ENCODE assay signal across 8 cellular contexts in the genomic region with DNA sequence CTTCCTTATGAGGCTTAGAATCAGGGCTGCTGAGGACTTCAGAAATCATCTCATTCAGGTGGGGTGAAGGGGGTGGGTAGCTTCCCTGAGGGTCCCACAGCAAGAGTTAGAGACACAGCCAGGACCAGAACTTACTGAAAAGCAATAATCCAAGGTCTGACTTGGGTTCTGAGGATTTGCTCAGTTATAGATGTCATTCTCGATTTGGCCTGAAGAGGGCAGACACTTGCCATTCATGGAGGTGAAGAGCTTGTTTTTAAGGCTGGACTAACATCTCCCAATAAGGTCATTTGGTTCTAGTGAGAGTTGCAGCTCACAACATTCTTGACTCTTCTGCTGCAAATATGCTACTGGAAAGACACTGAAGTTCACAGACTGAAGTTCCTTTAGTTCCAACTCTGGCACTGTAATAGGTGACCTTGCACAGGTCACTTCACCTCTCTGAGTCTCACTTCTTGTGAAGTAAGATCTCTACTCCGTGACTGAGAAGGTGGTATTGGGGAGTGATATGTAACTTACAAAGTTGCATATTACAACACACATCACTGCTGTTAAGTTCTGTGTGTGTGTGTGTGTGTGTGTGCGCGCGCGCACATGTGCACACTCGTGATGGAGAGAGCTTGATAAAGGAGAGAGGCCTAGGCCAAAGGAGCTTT.
A peak's percentile ranks its signal among the peaks of the same experiment; 100 is the strongest.
DNase-seq lines count a peak whose midpoint lies in the region; ATAC-seq and TF ChIP-seq lines count a peak whose summit lies in the region.

No MANE protein-coding gene starts in this region.

- H3K4me3 ChIP-seq in GM23248 (no peak overlapping the region), Karpas-422 (ENCODE audit: low read length) (no peak overlapping the region), lung (no peak overlapping the region), tibial nerve (no peak overlapping the region)

- TF ChIP-seq CTCF in lung (IDR thresholded peaks at IDR 0.05; ENCODE audit: control extremely low read depth, extremely low read depth) (peak; percentile 77), tibial nerve (IDR thresholded peaks at IDR 0.05) (peak; percentile 70 to 90 (median 78))

- no peak overlapping the region for H3K9ac ChIP-seq in GM23248
- H3K9ac ChIP-seq in Karpas-422 (ENCODE audit: low read length): no peak overlapping the region

- in situ Hi-C loops in GM23248 (cut with MboI): no loop called here

- DNase-seq in stimulated activated CD4-positive, alpha-beta T cell treated with anti-CD3 and anti-CD28 coated beads, Interleukin-15, amount 100 ng/mL, for 24 hours: peak; percentile 36
- DNase-seq in stimulated activated CD4-positive, alpha-beta T cell treated with anti-CD3 and anti-CD28 coated beads, Interleukin-4, amount 100 ng/mL, for 4 hours: no peak
- DNase-seq in GM23248: peak; percentile 79
- peak; percentile 85 for DNase-seq in Karpas-422
- peak; percentile 76 for DNase-seq in RPMI7951 (ENCODE audit: low read depth)
- peak; percentile 84 for DNase-seq in dedifferentiated amniotic fluid mesenchymal stem cell (ENCODE audit: extremely low spot score)
- DNase-seq in lung (ENCODE audit: low spot score): peak; percentile 42
- DNase-seq in tibial nerve (ENCODE audit: low spot score in 2 of 2): peak in 1 of 2 donors; percentile 92

- no peaks in the 10 kb centered on the region for H3K36me3 ChIP-seq in GM23248 (ENCODE audit: low read depth)
- no peaks in the 10 kb centered on the region for H3K36me3 ChIP-seq in Karpas-422 (ENCODE audit: insufficient read depth, low read length)
- peaks cover 0 to 2% of the 10 kb centered on the region in 2 donors for H3K36me3 ChIP-seq in lung (ENCODE audit: control insufficient read depth in 2 of 2, insufficient read depth in 2 of 2, low read length in 2 of 2)
- peaks cover 0 to 26% (median 0%) of the 10 kb centered on the region in 3 donors for H3K36me3 ChIP-seq in tibial nerve

- H3K9me3 ChIP-seq in GM23248 (ENCODE audit: low read depth) (no peaks in the 10 kb centered on the region), Karpas-422 (ENCODE audit: low read length) (no peaks in the 10 kb centered on the region), lung (ENCODE audit: control insufficient read depth in 2 of 2, insufficient read depth in 1 of 2, low read length in 1 of 2) (no peaks in the 10 kb centered on the region), tibial nerve (no peaks in the 10 kb centered on the region)

- TF ChIP-seq EP300 in tibial nerve (IDR thresholded peaks at IDR 0.05): peak in 1 of 2 donors; percentile 56

- ATAC-seq in lung (ENCODE audit: insufficient read depth, low FRiP score): peak; percentile 75

- H3K79me2 ChIP-seq in GM23248 (ENCODE audit: insufficient read depth) (no peaks in the 10 kb centered on the region), Karpas-422 (ENCODE audit: low read length) (no peaks in the 10 kb centered on the region)

- peaks cover 17% of the 10 kb centered on the region for H3K4me1 ChIP-seq in GM23248 (ENCODE audit: insufficient read depth)
- H3K4me1 ChIP-seq in Karpas-422 (ENCODE audit: low read length): no peaks in the 10 kb centered on the region
- no peaks in the 10 kb centered on the region for H3K4me1 ChIP-seq in lung (ENCODE audit: control insufficient read depth in 2 of 2, insufficient read depth in 2 of 2, low read length in 2 of 2)
- peaks cover 0 to 10% (median 0%) of the 10 kb centered on the region in 4 donors for H3K4me1 ChIP-seq in tibial nerve

- H3F3A ChIP-seq in GM23248 (ENCODE audit: insufficient read depth): peaks cover 18% of the 10 kb centered on the region

- H3K9me2 ChIP-seq in GM23248 (ENCODE audit: insufficient read depth): no peaks in the 10 kb centered on the region
- no peaks in the 10 kb centered on the region for H3K9me2 ChIP-seq in Karpas-422 (replicated peaks; ENCODE audit: insufficient read depth, low read length)

- no peaks in the 10 kb centered on the region for H3K27me3 ChIP-seq in GM23248 (replicated peaks; ENCODE audit: insufficient read depth)
- H3K27me3 ChIP-seq in Karpas-422 (ENCODE audit: low read length): no peaks in the 10 kb centered on the region
- H3K27me3 ChIP-seq in lung (ENCODE audit: control insufficient read depth, insufficient read depth): no peaks in the 10 kb centered on the region
- no peaks in the 10 kb centered on the region for H3K27me3 ChIP-seq in tibial nerve

- no peaks in the 10 kb centered on the region for H4K20me1 ChIP-seq in GM23248 (ENCODE audit: insufficient read depth)
- no peaks in the 10 kb centered on the region for H4K20me1 ChIP-seq in Karpas-422 (ENCODE audit: insufficient read depth, low read depth, low read length)

- TF ChIP-seq POLR2A in tibial nerve (IDR thresholded peaks at IDR 0.05): no peak

- H2AFZ ChIP-seq in GM23248 (no peak overlapping the region), Karpas-422 (ENCODE audit: low read length) (no peak overlapping the region)

- no peak overlapping the region for H3K27ac ChIP-seq in GM23248
- no peak overlapping the region for H3K27ac ChIP-seq in Karpas-422 (ENCODE audit: low read length)
- H3K27ac ChIP-seq in lung (ENCODE audit: low read depth in 1 of 2, low read length in 1 of 2): no peak overlapping the region
- peak overlapping the region in 1 of 4 donors; percentile 22 for H3K27ac ChIP-seq in tibial nerve

- no peak overlapping the region for H3K4me2 ChIP-seq in GM23248 (ENCODE audit: unreplicated experiment)
- no peak overlapping the region for H3K4me2 ChIP-seq in Karpas-422 (ENCODE audit: low read depth, low read length, poor library complexity, severe bottlenecking)

- WGBS in GM23248 (ENCODE audit: low coverage in 1 of 2, low lambda C conversion rate in 2 of 2, missing lambda C conversion rate in 2 of 2), 2 experiments: 50 to 53% methylated on average over 7 of the region's 7 CpGs
- 49 to 50% methylated on average over 7 of the region's 7 CpGs for WGBS in lung, 2 donors
- 43 to 44% methylated on average over 7 of the region's 7 CpGs for WGBS in tibial nerve, 2 donors

Comparison
In these comparisons a context has a peak if more than half of its experiments do, and no peak if none do; other contexts are left out.
1. DNase-seq: peak in stimulated activated CD4-positive, alpha-beta T cell treated with anti-CD3 and anti-CD28 coated beads, Interleukin-15, amount 100 ng/mL, for 24 hours (single experiment), GM23248 (single experiment), Karpas-422 (single experiment), RPMI7951 (single experiment), dedifferentiated amniotic fluid mesenchymal stem cell (single experiment) and lung (single experiment); none in stimulated activated CD4-positive, alpha-beta T cell treated with anti-CD3 and anti-CD28 coated beads, Interleukin-4, amount 100 ng/mL, for 4 hours (0 of 2).